Comparison of ENCODE assay signal across 9 cellular contexts in genomic region chr7:142813262-142813661, GRCh38. TPM values are rescaled to one million over a fixed set of nuclear protein-coding genes. Genes with fewer than 3 reads are reported as not detected.
DNase-seq lines count a peak whose midpoint lies in the region; ATAC-seq and TF ChIP-seq lines count a peak whose summit lies in the region.
"Had no signal": no experiment of that assay in that cellular context is flagged by ENCODE, and none has a peak within 500 bp of the region (broad histone marks: within the 10 kb centered on the region; RNA-seq: fewer than 3 reads in every experiment).

No MANE protein-coding gene starts in this region.

- CTCF ChIA-PET in SK-N-SH (lab: Yijun Ruan, JAX), result interaction anchor here (0.7 to 10.1 kb wide), 18 partner anchors 8 to 402 kb away, joined by 3 to 163 read pairs (median 7); partner anchors contain the start of gene EPHB6

- no peak overlapping the region for H3K4me3 ChIP-seq in SK-N-SH (ENCODE audit: low read depth in 2 of 2, low read length in 1 of 2)
- H3K4me3 ChIP-seq in fibroblast of villous mesenchyme (ENCODE audit: low read depth, low read length), result no peak overlapping the region

- no peaks in the 10 kb centered on the region for H3K9me3 ChIP-seq in SK-N-SH

- peak overlapping the region; percentile 10; the same call in 1 of the 2 replicates for H3K9ac ChIP-seq in SK-N-SH

- H3K36me3 Mint-ChIP-seq in activated naive CD4-positive, alpha-beta T cell treated with anti-CD3 and anti-CD28 coated beads, Interleukin-2, amount 50 U/mL, for 24 hours, result no peaks in the 10 kb centered on the region
- no peaks in the 10 kb centered on the region for H3K36me3 Mint-ChIP-seq in type B pancreatic cell

- H3K4me2 ChIP-seq in SK-N-SH, result peak overlapping the region; percentile 38; the same call in 1 of the 2 replicates

- H3K9me2 ChIP-seq in SK-N-SH, result no peaks in the 10 kb centered on the region

- no peak overlapping the region; the same call in 1 of the 2 replicates for H2AFZ ChIP-seq in SK-N-SH (ENCODE audit: low read depth)

- no peaks in the 10 kb centered on the region for H3K36me3 ChIP-seq in SK-N-SH (replicated peaks in 1 of 2; ENCODE audit: control insufficient read depth in 1 of 2, insufficient read depth in 2 of 2, low read length in 1 of 2)

- no peak for DNase-seq in activated naive CD4-positive, alpha-beta T cell treated with Interleukin-2 at 50 U/mL for 16 hours
- no peak for DNase-seq in SK-N-SH
- peak; percentile 64 for DNase-seq in fibroblast of villous mesenchyme (ENCODE audit: low read depth)
- DNase-seq in type B pancreatic cell (ENCODE audit: extremely low spot score, unreplicated experiment), result no peak
- DNase-seq in CD1c-positive myeloid dendritic cell (ENCODE audit: extremely low spot score), result no peak

- no peak for TF ChIP-seq CTCF in SK-N-SH (IDR thresholded peaks at IDR 0.05)
- no peak for TF ChIP-seq CTCF in fibroblast of villous mesenchyme (IDR thresholded peaks at IDR 0.05; ENCODE audit: insufficient read depth, low read depth, low read length)
- no peak for TF ChIP-seq CTCF in type B pancreatic cell (conservative IDR thresholded peaks at IDR 0.05)

- no peaks in the 10 kb centered on the region for H3K27me3 Mint-ChIP-seq in activated naive CD4-positive, alpha-beta T cell treated with anti-CD3 and anti-CD28 coated beads, Interleukin-2, amount 50 U/mL, for 24 hours
- peaks cover 63% of the 10 kb centered on the region for H3K27me3 Mint-ChIP-seq in type B pancreatic cell

- ATAC-seq in HG03039 (IDR thresholded peaks at IDR 0.05; ENCODE audit: unreplicated experiment) (no peak), GM21576 (IDR thresholded peaks at IDR 0.05; ENCODE audit: unreplicated experiment) (no peak)

- H3K4me1 Mint-ChIP-seq in activated naive CD4-positive, alpha-beta T cell treated with anti-CD3 and anti-CD28 coated beads, Interleukin-2, amount 50 U/mL, for 24 hours, result peaks cover 82% of the 10 kb centered on the region
- H3K4me1 Mint-ChIP-seq in type B pancreatic cell (ENCODE audit: unreplicated experiment), result no peaks in the 10 kb centered on the region

- peak overlapping the region; percentile 93 for H3K27ac Mint-ChIP-seq in activated naive CD4-positive, alpha-beta T cell treated with anti-CD3 and anti-CD28 coated beads, Interleukin-2, amount 50 U/mL, for 24 hours
- peak overlapping the region; percentile 64 for H3K27ac Mint-ChIP-seq in type B pancreatic cell

- H3F3A ChIP-seq in SK-N-SH (replicated peaks; ENCODE audit: insufficient read depth), result peaks cover 9% of the 10 kb centered on the region

- peak overlapping the region; percentile 81 for H3K4me3 Mint-ChIP-seq in activated naive CD4-positive, alpha-beta T cell treated with anti-CD3 and anti-CD28 coated beads, Interleukin-2, amount 50 U/mL, for 24 hours
- H3K4me3 Mint-ChIP-seq in type B pancreatic cell, result no peak overlapping the region

- POLR2A ChIA-PET in SK-N-SH (lab: Yijun Ruan, JAX), result interaction anchor here (0.8 kb wide), 1 partner anchor 15 kb away, joined by 3 read pairs; no protein-coding TSS in a partner anchor

- no peaks in the 10 kb centered on the region for H3K9me3 Mint-ChIP-seq in activated naive CD4-positive, alpha-beta T cell treated with anti-CD3 and anti-CD28 coated beads, Interleukin-2, amount 50 U/mL, for 24 hours
- H3K9me3 Mint-ChIP-seq in type B pancreatic cell, result no peaks in the 10 kb centered on the region

- H3K79me2 ChIP-seq in SK-N-SH (ENCODE audit: insufficient read depth), result no peaks in the 10 kb centered on the region

- no peaks in the 10 kb centered on the region for H4K20me1 ChIP-seq in SK-N-SH (ENCODE audit: insufficient read depth)

- peak overlapping the region; percentile 56 to 69 for H3K27ac ChIP-seq in SK-N-SH (ENCODE audit: low read depth in 2 of 2, low read length in 1 of 2)

- peaks cover 20 to 33% of the 10 kb centered on the region in 2 experiments for H3K4me1 ChIP-seq in SK-N-SH (ENCODE audit: control insufficient read depth in 1 of 2, insufficient read depth in 2 of 2, low read depth in 1 of 2, low read length in 1 of 2)

- peaks cover 10% of the 10 kb centered on the region; the same call in 1 of the 2 replicates for H3K27me3 ChIP-seq in SK-N-SH (ENCODE audit: insufficient read depth)

- WGBS in SK-N-SH (ENCODE audit: low lambda C conversion rate), result 9% methylated on average over 2 of the region's 2 CpGs

- no peak for TF ChIP-seq EP300 in SK-N-SH (IDR thresholded peaks at IDR 0.05; ENCODE audit: borderline replicate concordance in 1 of 2, low read depth in 1 of 2, low read length in 1 of 2)

- no peak for TF ChIP-seq RAD21 in SK-N-SH (IDR thresholded peaks at IDR 0.05; ENCODE audit: low read length)

TF ChIP-seq in SK-N-SH, 30 proteins besides CTCF, POLR2A, EP300 and RAD21 (continues in another document):
- TF ChIP-seq MXI1 (IDR thresholded peaks at IDR 0.05; ENCODE audit: low read depth, low read length) (no peak), JUND (IDR thresholded peaks at IDR 0.05) (peak; percentile 69), SIN3A (IDR thresholded peaks at IDR 0.05; ENCODE audit: borderline replicate concordance, low read depth, low read length) (no peak), EZH2phosphoT487 (IDR thresholded peaks at IDR 0.05; ENCODE audit: borderline replicate concordance, low read depth) (no peak), NRF1 (IDR thresholded peaks at IDR 0.05; ENCODE audit: low read depth, low read length) (no peak), FOSL2 (IDR thresholded peaks at IDR 0.05; ENCODE audit: borderline replicate concordance, low read depth) (peak; percentile 76), YY1 (IDR thresholded peaks at IDR 0.05; ENCODE audit: low read depth) (no peak), ELF1 (IDR thresholded peaks at IDR 0.05) (no peak), GABPA (IDR thresholded peaks at IDR 0.05; ENCODE audit: low read depth) (no peak), ZBTB33 (IDR thresholded peaks at IDR 0.05; ENCODE audit: borderline replicate concordance, low read depth) (no peak), GATA2 (CRISPR knock-in tag; IDR thresholded peaks at IDR 0.05) (no peak), TEAD4 (IDR thresholded peaks at IDR 0.05; ENCODE audit: borderline replicate concordance, insufficient read depth) (0 out of 2 replicates have a peak, but pooled peaks have one; percentile 10), TAF1 (IDR thresholded peaks at IDR 0.05; ENCODE audit: borderline replicate concordance, low read depth, low read length) (no peak), RCOR1 (IDR thresholded peaks at IDR 0.05; ENCODE audit: low read length) (no peak), POLR2AphosphoS5 (IDR thresholded peaks at IDR 0.05; ENCODE audit: low read depth, low read length) (no peak), NFIC (IDR thresholded peaks at IDR 0.05; ENCODE audit: borderline replicate concordance) (peak; percentile 58), MEF2A (IDR thresholded peaks at IDR 0.05; ENCODE audit: borderline replicate concordance, low read depth) (no peak), RFX5 (IDR thresholded peaks at IDR 0.05; ENCODE audit: low read length) (no peak)
- TF ChIP-seq, protein P1, sequence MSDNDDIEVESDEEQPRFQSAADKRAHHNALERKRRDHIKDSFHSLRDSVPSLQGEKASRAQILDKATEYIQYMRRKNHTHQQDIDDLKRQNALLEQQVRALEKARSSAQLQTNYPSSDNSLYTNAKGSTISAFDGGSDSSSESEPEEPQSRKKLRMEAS (IDR thresholded peaks at IDR 0.05; ENCODE audit: low read depth), result no peak
- TF ChIP-seq, protein P2, sequence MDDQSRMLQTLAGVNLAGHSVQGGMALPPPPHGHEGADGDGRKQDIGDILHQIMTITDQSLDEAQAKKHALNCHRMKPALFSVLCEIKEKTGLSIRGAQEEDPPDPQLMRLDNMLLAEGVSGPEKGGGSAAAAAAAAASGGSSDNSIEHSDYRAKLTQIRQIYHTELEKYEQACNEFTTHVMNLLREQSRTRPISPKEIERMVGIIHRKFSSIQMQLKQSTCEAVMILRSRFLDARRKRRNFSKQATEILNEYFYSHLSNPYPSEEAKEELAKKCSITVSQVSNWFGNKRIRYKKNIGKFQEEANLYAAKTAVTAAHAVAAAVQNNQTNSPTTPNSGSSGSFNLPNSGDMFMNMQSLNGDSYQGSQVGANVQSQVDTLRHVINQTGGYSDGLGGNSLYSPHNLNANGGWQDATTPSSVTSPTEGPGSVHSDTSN (IDR thresholded peaks at IDR 0.05), result peak; percentile 32; the same call in 1 of the 2 replicates
- TF ChIP-seq, protein P3, sequence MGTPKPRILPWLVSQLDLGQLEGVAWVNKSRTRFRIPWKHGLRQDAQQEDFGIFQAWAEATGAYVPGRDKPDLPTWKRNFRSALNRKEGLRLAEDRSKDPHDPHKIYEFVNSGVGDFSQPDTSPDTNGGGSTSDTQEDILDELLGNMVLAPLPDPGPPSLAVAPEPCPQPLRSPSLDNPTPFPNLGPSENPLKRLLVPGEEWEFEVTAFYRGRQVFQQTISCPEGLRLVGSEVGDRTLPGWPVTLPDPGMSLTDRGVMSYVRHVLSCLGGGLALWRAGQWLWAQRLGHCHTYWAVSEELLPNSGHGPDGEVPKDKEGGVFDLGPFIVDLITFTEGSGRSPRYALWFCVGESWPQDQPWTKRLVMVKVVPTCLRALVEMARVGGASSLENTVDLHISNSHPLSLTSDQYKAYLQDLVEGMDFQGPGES (IDR thresholded peaks at IDR 0.05; ENCODE audit: low read depth, low read length), result no peak

RNA-seq across cellular contexts. Expression of gene EPHB6, which starts 41.6 kb away (rescaled TPM):
- polyA plus RNA-seq in SK-N-SH (2012; rRNA removed), result 1.2 and 1.8 TPM in 2 replicates
- polyA plus RNA-seq in SK-N-SH (2012; cell fraction: cytosol; rRNA removed), result 1.1 and 1.2 TPM in 2 replicates
- polyA plus RNA-seq in SK-N-SH (2012; cell fraction: nucleus; rRNA removed), result 4.0 and 4.7 TPM in 2 replicates
- 0.43 and 4.2 TPM in 2 replicates for total RNA-seq in fibroblast of villous mesenchyme
- total RNA-seq in type B pancreatic cell (ENCODE audit: low replicate concordance), result 8.4 and 8.8 TPM in 2 replicates

RNA-seq across cellular contexts. Expression of gene PRSS2, which starts 42.5 kb away (rescaled TPM):
- polyA plus RNA-seq in SK-N-SH (2012; rRNA removed), result not detected in 2 replicates
- polyA plus RNA-seq in SK-N-SH (2012; cell fraction: cytosol; rRNA removed), result not detected in 2 replicates
- not detected in 2 replicates for polyA plus RNA-seq in SK-N-SH (2012; cell fraction: nucleus; rRNA removed)
- not detected in 2 replicates for total RNA-seq in fibroblast of villous mesenchyme
- total RNA-seq in type B pancreatic cell (ENCODE audit: low replicate concordance), result 20.4 and 272 TPM in 2 replicates
- total RNA-seq: activated CD8-positive, alpha-beta memory T cell treated with anti-CD3 and anti-CD28 coated beads for 36 hours had no signal

Comparison
In these comparisons a context has a peak if more than half of its experiments do, and no peak if none do; other contexts are left out.
1. RNA of gene PRSS2, which starts 42.5 kb away (total RNA-seq): 20.4 to 272 TPM in type B pancreatic cell; not detected in fibroblast of villous mesenchyme; every median in the first group is over 10 times any median in the second.